1 cellular context compared by ENCODE assay signal in the genomic region with DNA sequence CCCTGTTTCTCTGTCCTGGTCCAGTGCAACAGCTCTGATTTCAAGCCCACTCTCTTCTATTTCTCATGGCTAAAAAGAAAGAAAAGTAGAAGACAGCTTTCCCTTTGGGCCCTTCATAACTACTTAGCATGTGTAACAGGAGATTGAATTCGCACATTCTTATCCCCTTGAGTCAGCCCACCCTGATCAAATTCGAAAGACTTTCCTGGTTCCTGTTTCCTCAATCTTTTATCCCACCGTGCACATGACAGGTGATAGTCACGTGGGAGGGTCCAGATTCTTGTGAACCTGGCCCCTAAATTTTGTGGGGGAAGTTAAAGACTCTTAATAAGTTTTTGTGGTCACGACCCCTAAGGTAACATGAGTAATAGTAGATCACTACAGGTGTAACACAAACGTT.
TF ChIP-seq lines count a peak whose summit lies in the region.

No MANE protein-coding gene starts in this region.

TF ChIP-seq in GM23338, 12 proteins besides CTCF, POLR2A, EP300 and RAD21 (continued from another document):
- TF ChIP-seq POLR2AphosphoS5 (IDR thresholded peaks at IDR 0.05; ENCODE audit: low read depth) (no peak), JUNB (IDR thresholded peaks at IDR 0.05; ENCODE audit: unreplicated experiment) (no peak), ZNF114 (CRISPR knock-in tag; IDR thresholded peaks at IDR 0.05) (no peak), CREB1 (CRISPR knock-in tag; IDR thresholded peaks at IDR 0.05; ENCODE audit: low read depth) (no peak), EZH2 (IDR thresholded peaks at IDR 0.05; ENCODE audit: low read depth, unreplicated experiment) (no peak)
